Comparison of ENCODE assay signal across 7 cellular contexts in the genomic region with DNA sequence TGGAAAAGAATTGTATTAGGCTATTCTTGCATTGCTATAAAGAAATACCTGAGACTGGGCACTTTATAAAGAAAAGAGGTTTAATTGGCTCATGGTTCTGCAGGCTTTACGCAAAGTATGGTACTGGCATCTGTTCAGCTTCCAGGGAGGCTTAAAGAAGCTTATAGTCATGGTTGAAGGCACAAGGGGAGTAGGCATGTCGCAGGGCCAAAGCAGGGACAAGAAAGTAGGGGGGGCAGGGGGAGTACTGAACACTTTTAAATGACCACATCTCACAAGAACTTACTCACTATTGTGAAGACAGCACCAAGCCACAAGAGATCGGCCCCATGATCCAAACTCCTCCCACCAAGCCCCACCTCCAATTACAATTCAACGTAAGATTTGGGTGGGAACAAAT.
"Had no signal": no experiment of that assay in that cellular context is flagged by ENCODE, and none has a peak within 500 bp of the region (broad histone marks: within the 10 kb centered on the region; RNA-seq: fewer than 3 reads in every experiment).

No MANE protein-coding gene starts in this region.

- DNase-seq: GM23248, GOT3, H7, HFFc6 had no signal

- H3K4me3 Mint-ChIP-seq: HFFc6, IgD-negative memory B cell had no signal

- H3K27ac ChIP-seq: GM23248, HL-60 had no signal

- H3K36me3 ChIP-seq: HAP-1 had no signal

- H3K9me3 Mint-ChIP-seq: IgD-negative memory B cell had no signal

- H3K4me1 Mint-ChIP-seq: IgD-negative memory B cell had no signal

- H3K9me3 ChIP-seq: HAP-1 had no signal

- H3K4me3 ChIP-seq: GM23248, HAP-1 had no signal

- H3K27me3 Mint-ChIP-seq: IgD-negative memory B cell had no signal

- H3K36me3 Mint-ChIP-seq: IgD-negative memory B cell had no signal

- H3K27ac Mint-ChIP-seq: HFFc6, IgD-negative memory B cell had no signal
